ENCODE assay signal across 8 cellular contexts in genomic region chr1:155261888-155262673, GRCh38. TPM values are rescaled to one million over a fixed set of nuclear protein-coding genes. Genes with fewer than 3 reads are reported as not detected.
DNase-seq lines count a peak whose midpoint lies in the region; ATAC-seq and TF ChIP-seq lines count a peak whose summit lies in the region.

SCAMP3 (minus strand) TSS chr1:155262360; CDS start chr1:155262151, 209 bp downstream.

- H3K27me3 ChIP-seq in kidney epithelial cell (ENCODE audit: control insufficient read depth, insufficient read depth, low read length): no peaks in the 10 kb centered on the region

- TF ChIP-seq POLR2A in GM19099 (IDR thresholded peaks at IDR 0.05; ENCODE audit: extremely low read depth, insufficient read length, low read depth): peak; percentile 87

- TF ChIP-seq CTCF in kidney epithelial cell (IDR thresholded peaks at IDR 0.05; ENCODE audit: insufficient read depth, low read length, poor library complexity, severe bottlenecking): no peak

- peak; percentile 98 for DNase-seq in AG20443 (ENCODE audit: low spot score)
- DNase-seq in NCI-H510A (lab: John Stamatoyannopoulos, UW): peak; percentile 96
- peak; percentile 72 for DNase-seq in activated CD4-positive, alpha-beta T cell treated with anti-CD3 and anti-CD28 coated beads for 1 hour
- peak; percentile 99 for DNase-seq in cerebellum (ENCODE audit: low spot score)
- peak; percentile 98 for DNase-seq in kidney epithelial cell (ENCODE audit: low read depth)
- peak; percentile 79 to 85 for DNase-seq in stimulated activated CD4-positive, alpha-beta T cell treated with anti-CD3 and anti-CD28 coated beads, Interleukin-15, amount 100 ng/mL, for 48 hours (ENCODE audit: low read depth in 2 of 2)

- peak; percentile 86 for ATAC-seq in HG03432 (IDR thresholded peaks at IDR 0.05; ENCODE audit: unreplicated experiment)

- peak within 1 kb of the TSS; percentile 74 for H3K4me3 ChIP-seq in kidney epithelial cell (ENCODE audit: low read depth, low read length)

- peaks cover 1% of the 10 kb centered on the region for H3K36me3 ChIP-seq in kidney epithelial cell (ENCODE audit: control insufficient read depth, insufficient read depth, low read length)

RNA-seq across cellular contexts. Expression of gene SCAMP3, which starts in this region (rescaled TPM):
- total RNA-seq in cerebellum (17.1 TPM), kidney epithelial cell (93.8 and 108 TPM in 2 replicates)

Comparison
In these comparisons a context has a peak if more than half of its experiments do, and no peak if none do; other contexts are left out.
1. Peak in every context shown above with its lines: DNase-seq, ATAC-seq and H3K4me3 ChIP-seq.